In the genomic region with DNA sequence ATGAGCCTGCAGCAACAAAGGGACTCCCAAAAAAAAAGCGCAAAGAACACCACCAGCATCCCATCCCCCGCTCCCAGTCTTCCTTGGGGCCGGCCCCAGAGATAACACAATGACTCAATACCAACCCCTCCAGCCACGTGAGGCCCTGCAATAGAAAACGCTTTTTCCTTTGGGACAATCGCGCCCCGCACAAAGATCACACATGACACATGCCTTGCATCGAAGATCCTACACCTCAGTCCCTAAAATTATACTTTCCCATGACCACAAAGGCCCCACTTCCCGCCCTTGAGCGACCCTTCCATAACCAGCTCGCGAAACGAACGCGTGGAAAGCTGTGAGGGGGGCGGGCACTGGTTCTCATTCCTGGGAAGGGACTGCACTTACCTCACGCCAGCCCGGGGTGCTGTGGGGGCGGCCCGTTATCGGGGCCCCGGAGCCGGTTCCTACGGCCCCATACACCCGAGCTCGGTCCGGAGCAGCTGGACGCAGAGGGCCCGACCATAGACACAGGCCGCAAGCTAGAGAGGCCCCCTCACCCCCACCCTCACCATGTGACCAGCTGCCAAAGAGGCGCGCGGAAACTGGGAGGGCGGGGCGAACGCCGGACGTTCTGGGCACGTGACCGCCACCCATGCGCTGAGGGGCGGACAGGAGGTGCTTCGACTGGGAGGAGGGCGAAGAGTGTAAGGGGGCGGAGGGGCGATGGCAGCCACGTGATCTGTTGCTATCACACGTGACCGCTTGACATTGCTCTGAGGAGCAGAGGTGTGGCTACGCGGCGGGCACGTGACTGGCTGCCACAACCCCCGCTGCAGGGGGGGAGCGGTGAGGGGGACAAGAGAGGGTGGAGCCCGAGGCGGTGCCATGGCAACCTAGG, we compare ENCODE assay signal across 8 cellular contexts. TPM values are rescaled to one million over a fixed set of nuclear protein-coding genes. Genes with fewer than 3 reads are reported as not detected.
A peak's percentile ranks its signal among the peaks of the same experiment; 100 is the strongest.
DNase-seq lines count a peak whose midpoint lies in the region; ATAC-seq and TF ChIP-seq lines count a peak whose summit lies in the region.

A gene (minus strand): TSS at position 523 of the 880 bp plus-strand sequence. CDS start 593 bp downstream, outside the sequence.

- peak within 1 kb of the TSS; percentile 88 for H3K27ac Mint-ChIP-seq in T-helper 1 cell treated with Interleukin-12 subunit alpha and Interleukin-12 subunit beta and Interleukin-4 antibody, amounts not matched to agents 30 μg/mL and 1 μg/mL, for 36 hours

- DNase-seq in GM13977 (ENCODE audit: low spot score) = peak; percentile 98
- DNase-seq in NCI-H1694 (lab: John Stamatoyannopoulos, UW) = peak; percentile 98
- peak; percentile 98 for DNase-seq in amniotic stem cell (lab: John Stamatoyannopoulos, UW)
- DNase-seq in left cardiac atrium = peak; percentile 99
- DNase-seq in posterior vena cava (ENCODE audit: low spot score) = peak; percentile 100
- DNase-seq in upper lobe of right lung = peak; percentile 99

- in situ Hi-C loops in GM13977 (cut with MboI; ENCODE audit: low pct_unique_long_range_greater_than_20kb, low sequenced_read_pairs, unreplicated experiment) = no loop called here

- no peaks in the 10 kb centered on the region for H3K27me3 ChIP-seq in upper lobe of right lung

- H3K36me3 ChIP-seq in upper lobe of right lung = peaks cover 37% of the 10 kb centered on the region

- ATAC-seq in HG02884 (IDR thresholded peaks at IDR 0.05; ENCODE audit: unreplicated experiment) (peak; percentile 56), left cardiac atrium (peak; percentile 92 to 93), upper lobe of right lung (peak; percentile 91)

- peak within 1 kb of the TSS; percentile 91 for H3K27ac ChIP-seq in upper lobe of right lung

- peaks cover 57% of the 10 kb centered on the region for H3K4me1 Mint-ChIP-seq in T-helper 1 cell treated with Interleukin-12 subunit alpha and Interleukin-12 subunit beta and Interleukin-4 antibody, amounts not matched to agents 30 μg/mL and 1 μg/mL, for 36 hours (ENCODE audit: low read depth)

- peak within 1 kb of the TSS; percentile 92 for H3K4me3 ChIP-seq in upper lobe of right lung

- peaks cover 38% of the 10 kb centered on the region for H3K4me1 ChIP-seq in upper lobe of right lung

- no peaks in the 10 kb centered on the region for H3K9me3 Mint-ChIP-seq in T-helper 1 cell treated with Interleukin-12 subunit alpha and Interleukin-12 subunit beta and Interleukin-4 antibody, amounts not matched to agents 30 μg/mL and 1 μg/mL, for 36 hours

- H3K9me3 ChIP-seq in upper lobe of right lung = no peaks in the 10 kb centered on the region

- TF ChIP-seq CTCF in GM13977 (IDR thresholded peaks at IDR 0.05; ENCODE audit: extremely low read depth, insufficient read depth, missing control alignments) = no peak
- TF ChIP-seq CTCF in upper lobe of right lung (IDR thresholded peaks at IDR 0.05) = no peak

- intact Hi-C loops in left cardiac atrium (cut with DNase I) (no loop called here), posterior vena cava (cut with DNase I) (no loop called here), upper lobe of right lung (cut with DNase I) (no loop called here)

- peaks cover 35% of the 10 kb centered on the region for H3K36me3 Mint-ChIP-seq in T-helper 1 cell treated with Interleukin-12 subunit alpha and Interleukin-12 subunit beta and Interleukin-4 antibody, amounts not matched to agents 30 μg/mL and 1 μg/mL, for 36 hours (ENCODE audit: low read depth)

- peaks cover 3% of the 10 kb centered on the region for H3K27me3 Mint-ChIP-seq in T-helper 1 cell treated with Interleukin-12 subunit alpha and Interleukin-12 subunit beta and Interleukin-4 antibody, amounts not matched to agents 30 μg/mL and 1 μg/mL, for 36 hours (ENCODE audit: low read depth)

- peak within 1 kb of the TSS; percentile 96 for H3K4me3 Mint-ChIP-seq in T-helper 1 cell treated with Interleukin-12 subunit alpha and Interleukin-12 subunit beta and Interleukin-4 antibody, amounts not matched to agents 30 μg/mL and 1 μg/mL, for 36 hours

RNA-seq across cellular contexts. Expression of the gene that starts here (rescaled TPM):
- total RNA-seq in left cardiac atrium (10 to 100 TPM; 45.2 to 62.0 TPM), posterior vena cava (10 to 100 TPM; 65.3 to 66.0 TPM), upper lobe of right lung (77.6 TPM)

Comparison
In these comparisons a context has a peak if more than half of its experiments do, and no peak if none do; other contexts are left out.
1. Peak in every context shown above with its lines: DNase-seq, ATAC-seq, H3K4me3 ChIP-seq and H3K27ac ChIP-seq.